In the genomic region with DNA sequence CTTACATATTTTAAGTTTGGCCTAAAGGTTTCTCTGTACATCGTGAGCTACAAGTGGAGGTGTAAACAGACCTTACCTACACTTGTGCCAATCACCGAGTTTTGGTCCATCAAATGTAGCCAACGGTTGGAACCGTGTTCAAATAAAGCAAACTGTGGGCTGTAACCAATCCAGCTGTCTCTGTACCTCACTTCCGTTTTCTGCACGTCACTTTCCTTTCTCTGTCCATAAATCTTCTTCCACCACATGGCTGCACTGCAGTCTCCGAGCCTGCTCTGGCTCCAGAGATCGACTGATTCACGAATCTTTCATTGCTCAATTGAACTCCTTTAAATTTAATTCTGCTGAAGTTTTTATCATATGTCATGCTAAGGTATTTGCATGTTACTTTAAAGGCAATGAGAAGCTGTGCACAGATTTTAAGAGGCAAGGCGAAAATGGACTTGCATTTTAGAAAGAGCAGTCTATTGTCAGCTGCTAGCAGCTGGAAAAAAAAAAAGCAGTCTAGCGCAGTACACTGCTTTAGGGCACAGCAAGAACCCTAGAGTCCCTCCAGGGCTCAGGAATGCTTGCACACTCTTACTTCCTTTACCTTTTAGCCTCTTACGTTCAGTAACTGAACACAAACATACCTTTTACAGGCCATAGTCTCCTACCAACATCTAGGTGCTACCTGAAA, we compare ENCODE assay signal across 1 cellular context.
TF ChIP-seq lines count a peak whose summit lies in the region.

No MANE protein-coding gene starts in this region.

TF ChIP-seq in K562, 482 proteins besides CTCF, POLR2A, EP300 and RAD21 (continued from another document):
- TF ChIP-seq EWSR1 (IDR thresholded peaks at IDR 0.05; ENCODE audit: borderline replicate concordance, low read depth, partially characterized antibody) = no peak
- TF ChIP-seq MGA (IDR thresholded peaks at IDR 0.05) = peak; percentile 31
- TF ChIP-seq RHOXF2B (CRISPR knock-in tag; conservative IDR thresholded peaks at IDR 0.05) = no peak
- TF ChIP-seq TRIM24 (IDR thresholded peaks at IDR 0.05) = no peak
- TF ChIP-seq PYGO2 (tag; IDR thresholded peaks at IDR 0.05) = no peak
- TF ChIP-seq ZBTB40 (IDR thresholded peaks at IDR 0.05) = peak; percentile 74
- no peak for TF ChIP-seq ZBTB40 (CRISPR knock-in tag; IDR thresholded peaks at IDR 0.05)
- TF ChIP-seq FOXM1 (IDR thresholded peaks at IDR 0.05; ENCODE audit: low read depth) = peak; percentile 94
- no peak for TF ChIP-seq FOXM1 (CRISPR knock-in tag; IDR thresholded peaks at IDR 0.05; ENCODE audit: low read depth)
- TF ChIP-seq ATF1 (CRISPR knock-in tag; IDR thresholded peaks at IDR 0.05) = no peak
- TF ChIP-seq ATF1 (tag; IDR thresholded peaks at IDR 0.05) = peak; percentile 61
- TF ChIP-seq GABPA (tag; conservative IDR thresholded peaks at IDR 0.05; ENCODE audit: low read depth) = peak; percentile 85
- peak; percentile 77 for TF ChIP-seq MYBL2 (IDR thresholded peaks at IDR 0.05; ENCODE audit: low read depth)
- TF ChIP-seq MYBL2 (CRISPR knock-in tag; IDR thresholded peaks at IDR 0.05; ENCODE audit: borderline replicate concordance) = no peak
- TF ChIP-seq, protein P1, sequence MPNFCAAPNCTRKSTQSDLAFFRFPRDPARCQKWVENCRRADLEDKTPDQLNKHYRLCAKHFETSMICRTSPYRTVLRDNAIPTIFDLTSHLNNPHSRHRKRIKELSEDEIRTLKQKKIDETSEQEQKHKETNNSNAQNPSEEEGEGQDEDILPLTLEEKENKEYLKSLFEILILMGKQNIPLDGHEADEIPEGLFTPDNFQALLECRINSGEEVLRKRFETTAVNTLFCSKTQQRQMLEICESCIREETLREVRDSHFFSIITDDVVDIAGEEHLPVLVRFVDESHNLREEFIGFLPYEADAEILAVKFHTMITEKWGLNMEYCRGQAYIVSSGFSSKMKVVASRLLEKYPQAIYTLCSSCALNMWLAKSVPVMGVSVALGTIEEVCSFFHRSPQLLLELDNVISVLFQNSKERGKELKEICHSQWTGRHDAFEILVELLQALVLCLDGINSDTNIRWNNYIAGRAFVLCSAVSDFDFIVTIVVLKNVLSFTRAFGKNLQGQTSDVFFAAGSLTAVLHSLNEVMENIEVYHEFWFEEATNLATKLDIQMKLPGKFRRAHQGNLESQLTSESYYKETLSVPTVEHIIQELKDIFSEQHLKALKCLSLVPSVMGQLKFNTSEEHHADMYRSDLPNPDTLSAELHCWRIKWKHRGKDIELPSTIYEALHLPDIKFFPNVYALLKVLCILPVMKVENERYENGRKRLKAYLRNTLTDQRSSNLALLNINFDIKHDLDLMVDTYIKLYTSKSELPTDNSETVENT (CRISPR knock-in tag; IDR thresholded peaks at IDR 0.05) = no peak
- TF ChIP-seq PKNOX1 (IDR thresholded peaks at IDR 0.05) = peak; percentile 86
- TF ChIP-seq L3MBTL2 (IDR thresholded peaks at IDR 0.05) = peak; percentile 46; the same call in 1 of the 2 replicates
- no peak for TF ChIP-seq PBX2 (CRISPR knock-in tag; IDR thresholded peaks at IDR 0.05; ENCODE audit: low read depth)
- peak; percentile 84 for TF ChIP-seq PBX2 (tag; conservative IDR thresholded peaks at IDR 0.05; ENCODE audit: low read depth)
